Comparison of ENCODE assay signal across 22 cellular contexts in genomic region chr17:39799395-39799794, GRCh38.
DNase-seq lines count a peak whose midpoint lies in the region; ATAC-seq and TF ChIP-seq lines count a peak whose summit lies in the region.
"Had no signal": no experiment of that assay in that cellular context is flagged by ENCODE, and none has a peak within 500 bp of the region (broad histone marks: within the 10 kb centered on the region; RNA-seq: fewer than 3 reads in every experiment).

No MANE protein-coding gene starts in this region.

- no peak overlapping the region for H3K27ac ChIP-seq in breast epithelium
- H3K27ac ChIP-seq: C4-2B, testis had no signal

- H3K27me3 ChIP-seq in breast epithelium, result no peaks in the 10 kb centered on the region
- H3K27me3 ChIP-seq: spleen, testis had no signal

- POLR2A ChIA-PET in activated CD8-positive, alpha-beta T cell treated with anti-CD3 and anti-CD28 coated beads for 36 hours (lab: Charles Lee), result interaction anchor here (1.5 kb wide), 1 partner anchor 13 kb away, joined by 3 read pairs; no protein-coding TSS in a partner anchor
- POLR2A ChIA-PET in activated CD8-positive, alpha-beta T cell treated with anti-CD3 and anti-CD28 coated beads, Interleukin-2, amount 10 ng/mL, durations not matched to agents 7 days and 5 days (lab: Charles Lee), result no interaction called here

- TF ChIP-seq CTCF in activated CD8-positive, alpha-beta T cell treated with anti-CD3 and anti-CD28 coated beads for 36 hours (IDR thresholded peaks at IDR 0.05), result no peak
- no peak for TF ChIP-seq CTCF in natural killer cell (IDR thresholded peaks at IDR 0.05)
- TF ChIP-seq CTCF in breast epithelium (IDR thresholded peaks at IDR 0.05), result no peak

- ATAC-seq in activated CD8-positive, alpha-beta T cell treated with anti-CD3 and anti-CD28 coated beads for 36 hours, result no peak
- ATAC-seq in activated CD8-positive, alpha-beta T cell treated with anti-CD3 and anti-CD28 coated beads, Interleukin-2, amount 10 ng/mL, durations not matched to agents 7 days and 5 days, result no peak
- ATAC-seq in natural killer cell (no peak), Right ventricle myocardium superior (ENCODE audit: poor library complexity) (no peak)
- ATAC-seq: left ventricle myocardium superior, PC-3 had no signal

- H3K36me3 Mint-ChIP-seq in activated CD8-positive, alpha-beta T cell treated with anti-CD3 and anti-CD28 coated beads for 36 hours (ENCODE audit: low read depth), result peaks cover 32% of the 10 kb centered on the region
- peaks cover 31% of the 10 kb centered on the region for H3K36me3 Mint-ChIP-seq in activated CD8-positive, alpha-beta T cell treated with anti-CD3 and anti-CD28 coated beads, Interleukin-2, amount 10 ng/mL, durations not matched to agents 7 days and 5 days (ENCODE audit: low read depth)
- peaks cover 5% of the 10 kb centered on the region for H3K36me3 Mint-ChIP-seq in IgD-negative memory B cell
- peaks cover 21% of the 10 kb centered on the region for H3K36me3 Mint-ChIP-seq in activated naive CD8-positive, alpha-beta T cell
- H3K36me3 Mint-ChIP-seq in natural killer cell, result no peaks in the 10 kb centered on the region

- CTCF ChIA-PET in activated CD8-positive, alpha-beta T cell treated with anti-CD3 and anti-CD28 coated beads for 36 hours (lab: Charles Lee), result no interaction called here
- CTCF ChIA-PET in activated CD8-positive, alpha-beta T cell treated with anti-CD3 and anti-CD28 coated beads, Interleukin-2, amount 10 ng/mL, durations not matched to agents 7 days and 5 days (lab: Charles Lee), result interaction anchor here (0.9 to 1.5 kb wide), 2 partner anchors 44 to 62 kb away, joined by 3 read pairs; no protein-coding TSS in a partner anchor

- intact Hi-C loops in activated CD8-positive, alpha-beta T cell treated with anti-CD3 and anti-CD28 coated beads for 36 hours (cut with micrococcal nuclease), result no loop called here
- intact Hi-C loops in natural killer cell (cut with micrococcal nuclease) (no loop called here), Right ventricle myocardium superior (cut with DNase I) (no loop called here), breast epithelium (cut with DNase I; ENCODE audit: low total_unique reads) (no loop called here)

- H3K27ac Mint-ChIP-seq in activated CD8-positive, alpha-beta T cell treated with anti-CD3 and anti-CD28 coated beads for 36 hours, result peak overlapping the region; percentile 56
- no peak overlapping the region for H3K27ac Mint-ChIP-seq in activated CD8-positive, alpha-beta T cell treated with anti-CD3 and anti-CD28 coated beads, Interleukin-2, amount 10 ng/mL, durations not matched to agents 7 days and 5 days
- peak overlapping the region; percentile 47 to 65 (median 60) for H3K27ac Mint-ChIP-seq in IgD-negative memory B cell
- peak overlapping the region; percentile 86 for H3K27ac Mint-ChIP-seq in activated naive CD8-positive, alpha-beta T cell
- peak overlapping the region; percentile 24 to 86 for H3K27ac Mint-ChIP-seq in natural killer cell
- H3K27ac Mint-ChIP-seq: endodermal cell had no signal

- TF ChIP-seq POLR2A in breast epithelium (IDR thresholded peaks at IDR 0.05), result no peak

- H3K27me3 Mint-ChIP-seq in activated CD8-positive, alpha-beta T cell treated with anti-CD3 and anti-CD28 coated beads for 36 hours, result no peaks in the 10 kb centered on the region
- no peaks in the 10 kb centered on the region for H3K27me3 Mint-ChIP-seq in activated CD8-positive, alpha-beta T cell treated with anti-CD3 and anti-CD28 coated beads, Interleukin-2, amount 10 ng/mL, durations not matched to agents 7 days and 5 days (ENCODE audit: low read depth)
- H3K27me3 Mint-ChIP-seq in IgD-negative memory B cell (no peaks in the 10 kb centered on the region), natural killer cell (ENCODE audit: low read depth in 2 of 2) (no peaks in the 10 kb centered on the region)
- no peaks in the 10 kb centered on the region for H3K27me3 Mint-ChIP-seq in activated naive CD8-positive, alpha-beta T cell

- H3K9me3 ChIP-seq in breast epithelium, result no peaks in the 10 kb centered on the region
- H3K9me3 ChIP-seq: spleen, testis had no signal

- H3K4me1 ChIP-seq in breast epithelium, result no peaks in the 10 kb centered on the region
- H3K4me1 ChIP-seq: testis had no signal

- no peak for DNase-seq in activated CD8-positive, alpha-beta T cell treated with anti-CD3 and anti-CD28 coated beads for 36 hours
- no peak for DNase-seq in activated CD8-positive, alpha-beta T cell treated with anti-CD3 and anti-CD28 coated beads, Interleukin-2, amount 10 ng/mL, durations not matched to agents 7 days and 5 days
- no peak for DNase-seq in natural killer cell
- DNase-seq in Right ventricle myocardium superior, result no peak
- DNase-seq in NCI-H345 (lab: John Stamatoyannopoulos, UW), result no peak
- no peak for DNase-seq in breast epithelium (ENCODE audit: low spot score in 2 of 2)
- DNase-seq: activated gamma-delta T cell, endodermal cell, glutamatergic neuron, Kasumi-1, left ventricle myocardium superior, NCI-H1105 treated with DMSO at 0.1 percent for 48 hours, NCI-H2081 treated with DMSO at 0.1 percent for 48 hours, NCI-H524 treated with DMSO at 0.1 percent for 48 hours, occipital lobe, PC-3, retina, spleen, testis had no signal

- H3K4me3 ChIP-seq in breast epithelium, result no peak overlapping the region
- H3K4me3 ChIP-seq: spleen, testis had no signal

- peaks cover 1% of the 10 kb centered on the region for H3K9me3 Mint-ChIP-seq in activated CD8-positive, alpha-beta T cell treated with anti-CD3 and anti-CD28 coated beads for 36 hours
- no peaks in the 10 kb centered on the region for H3K9me3 Mint-ChIP-seq in activated CD8-positive, alpha-beta T cell treated with anti-CD3 and anti-CD28 coated beads, Interleukin-2, amount 10 ng/mL, durations not matched to agents 7 days and 5 days (ENCODE audit: insufficient read depth)
- H3K9me3 Mint-ChIP-seq in IgD-negative memory B cell, result no peaks in the 10 kb centered on the region
- H3K9me3 Mint-ChIP-seq in activated naive CD8-positive, alpha-beta T cell (ENCODE audit: low read depth), result no peaks in the 10 kb centered on the region
- no peaks in the 10 kb centered on the region for H3K9me3 Mint-ChIP-seq in natural killer cell
- H3K9me3 Mint-ChIP-seq: endodermal cell had no signal

- no peak overlapping the region for H3K4me3 Mint-ChIP-seq in activated CD8-positive, alpha-beta T cell treated with anti-CD3 and anti-CD28 coated beads for 36 hours
- no peak overlapping the region for H3K4me3 Mint-ChIP-seq in activated CD8-positive, alpha-beta T cell treated with anti-CD3 and anti-CD28 coated beads, Interleukin-2, amount 10 ng/mL, durations not matched to agents 7 days and 5 days
- H3K4me3 Mint-ChIP-seq in IgD-negative memory B cell (peak overlapping the region in 2 of 4 donors; percentile 66 to 74), natural killer cell (no peak overlapping the region)
- peak overlapping the region; percentile 8 for H3K4me3 Mint-ChIP-seq in activated naive CD8-positive, alpha-beta T cell
- H3K4me3 Mint-ChIP-seq: endodermal cell had no signal

- peaks cover 55% of the 10 kb centered on the region for H3K4me1 Mint-ChIP-seq in activated CD8-positive, alpha-beta T cell treated with anti-CD3 and anti-CD28 coated beads for 36 hours (ENCODE audit: low read depth)
- peaks cover 47% of the 10 kb centered on the region for H3K4me1 Mint-ChIP-seq in activated CD8-positive, alpha-beta T cell treated with anti-CD3 and anti-CD28 coated beads, Interleukin-2, amount 10 ng/mL, durations not matched to agents 7 days and 5 days (ENCODE audit: low read depth)
- peaks cover 51 to 56% (median 54%) of the 10 kb centered on the region in 3 donors for H3K4me1 Mint-ChIP-seq in IgD-negative memory B cell
- peaks cover 71% of the 10 kb centered on the region for H3K4me1 Mint-ChIP-seq in activated naive CD8-positive, alpha-beta T cell (ENCODE audit: low read depth)
- H3K4me1 Mint-ChIP-seq in natural killer cell, result peaks cover 34 to 51% of the 10 kb centered on the region in 2 donors

- no peaks in the 10 kb centered on the region for H3K36me3 ChIP-seq in breast epithelium
